8 cellular contexts compared by ENCODE assay signal in the genomic region with DNA sequence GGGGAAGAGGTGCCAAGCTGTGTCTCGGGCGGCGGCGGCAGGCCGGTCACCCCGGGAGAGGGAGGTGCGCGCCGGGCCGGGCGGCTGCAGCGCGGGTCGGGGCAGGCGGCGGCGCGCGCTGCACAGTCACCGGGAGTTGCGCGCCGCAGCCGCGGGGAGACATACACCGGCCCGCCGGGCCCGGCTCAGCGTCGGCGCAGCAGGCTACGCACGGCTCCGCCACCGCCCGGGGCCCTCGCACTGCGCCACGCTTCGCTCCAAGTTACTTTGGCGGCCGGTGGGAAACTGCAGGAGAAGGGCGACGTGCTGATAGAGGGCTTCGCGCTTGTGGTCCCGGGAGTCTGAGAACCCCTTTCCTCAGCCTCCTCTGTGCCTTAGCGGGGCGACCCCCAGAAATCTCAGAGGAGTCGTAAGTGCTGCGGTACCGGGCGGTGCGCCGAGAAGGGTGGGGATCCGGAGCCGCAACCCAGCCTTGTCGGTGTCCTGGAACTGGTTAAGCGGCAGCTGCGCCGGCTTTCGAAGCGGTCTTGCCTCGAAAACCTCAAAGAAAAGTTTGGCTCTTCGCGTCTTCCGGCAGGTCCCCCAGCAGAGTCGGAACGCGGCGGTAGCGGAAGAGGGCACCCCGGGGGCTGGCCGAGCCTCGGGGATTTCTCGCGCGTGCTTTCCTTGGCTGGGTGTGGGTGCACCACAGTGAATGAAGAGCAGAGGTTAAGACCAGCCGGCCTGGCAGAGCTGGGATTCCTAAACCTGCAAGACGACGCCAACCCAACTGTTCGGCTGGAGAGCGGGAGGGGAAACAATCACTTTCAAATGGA. TPM values are rescaled to one million over a fixed set of nuclear protein-coding genes. Genes with fewer than 3 reads are reported as not detected.
A peak's percentile ranks its signal among the peaks of the same experiment; 100 is the strongest.
DNase-seq lines count a peak whose midpoint lies in the region; ATAC-seq and TF ChIP-seq lines count a peak whose summit lies in the region.

A gene (minus strand): TSS at position 11 of the 815 bp plus-strand sequence.

- peaks cover 32% of the 10 kb centered on the region for H3K4me1 Mint-ChIP-seq in WTC11

- peak within 1 kb of the TSS; percentile 92 for H3K4me3 Mint-ChIP-seq in WTC11

- DNase-seq in DMS79 treated with DMSO at 0.1 percent for 48 hours (lab: John Stamatoyannopoulos, UW) = peak; percentile 29
- no peak for DNase-seq in DMS79 (lab: John Stamatoyannopoulos, UW)
- DNase-seq in NB4 (ENCODE audit: low read depth) = peak; percentile 16
- peak; percentile 57 for DNase-seq in WTC11 (ENCODE audit: low spot score)
- peak; percentile 24 to 38 for DNase-seq in erythroblast (lab: John Stamatoyannopoulos, UW)
- peak; percentile 76 for DNase-seq in upper lobe of right lung

- H3K27me3 ChIP-seq in mucosa of rectum (ENCODE audit: control insufficient read depth in 2 of 2, insufficient read depth in 2 of 2, low read length in 2 of 2) (peaks cover 2 to 3% of the 10 kb centered on the region in 2 donors), upper lobe of right lung (peaks cover 40% of the 10 kb centered on the region)

- peak within 1 kb of the TSS; percentile 84 for H3K27ac Mint-ChIP-seq in WTC11

- H3K36me3 ChIP-seq in mucosa of rectum (ENCODE audit: control insufficient read depth in 2 of 2, insufficient read depth in 2 of 2, low read length in 2 of 2) (no peaks in the 10 kb centered on the region), upper lobe of right lung (no peaks in the 10 kb centered on the region)

- H3K4me1 ChIP-seq in mucosa of rectum (ENCODE audit: control insufficient read depth in 2 of 2, insufficient read depth in 2 of 2, low read length in 2 of 2) = peaks cover 10 to 16% of the 10 kb centered on the region in 2 donors
- peaks cover 28% of the 10 kb centered on the region for H3K4me1 ChIP-seq in upper lobe of right lung

- TF ChIP-seq CTCF in NB4 (IDR thresholded peaks at IDR 0.05; ENCODE audit: low read depth, low read length) (no peak), WTC11 (IDR thresholded peaks at IDR 0.05) (no peak), upper lobe of right lung (IDR thresholded peaks at IDR 0.05) (no peak)

- H3K4me3 ChIP-seq in NB4 (ENCODE audit: low read depth, low read length) (no peak within 1 kb of the TSS), mucosa of rectum (ENCODE audit: low read length in 2 of 2) (peak within 1 kb of the TSS; percentile 83), upper lobe of right lung (peak within 1 kb of the TSS; percentile 63)

- intact Hi-C loops in upper lobe of right lung (cut with DNase I) = no loop called here

- peak; percentile 37 for ATAC-seq in GM21717 (IDR thresholded peaks at IDR 0.05; ENCODE audit: unreplicated experiment)
- peak; percentile 1 for ATAC-seq in WTC11
- peak; percentile 40 for ATAC-seq in upper lobe of right lung

- peaks cover 36% of the 10 kb centered on the region for H3K27me3 Mint-ChIP-seq in WTC11 (ENCODE audit: low read depth)

- H3K9me3 ChIP-seq in mucosa of rectum (ENCODE audit: control insufficient read depth in 2 of 2, low read length in 2 of 2) = no peaks in the 10 kb centered on the region
- no peaks in the 10 kb centered on the region for H3K9me3 ChIP-seq in upper lobe of right lung

- H3K27ac ChIP-seq in mucosa of rectum (ENCODE audit: low read depth in 2 of 2, low read length in 2 of 2) = peak within 1 kb of the TSS; percentile 72 to 76
- H3K27ac ChIP-seq in upper lobe of right lung = peak within 1 kb of the TSS; percentile 32

- TF ChIP-seq POLR2A in NB4 (IDR thresholded peaks at IDR 0.05; ENCODE audit: extremely low read depth, insufficient read length) (no peak), erythroblast (IDR thresholded peaks at IDR 0.05; ENCODE audit: low read length) (no peak)

- CTCF ChIA-PET in WTC11 (lab: Charles Lee) = no interaction called here

- POLR2A ChIA-PET in WTC11 (lab: Charles Lee) = no interaction called here

- peak within 1 kb of the TSS; percentile 56 to 79 for H3K9ac ChIP-seq in mucosa of rectum (ENCODE audit: low read depth in 1 of 2, low read length in 2 of 2)

- no peaks in the 10 kb centered on the region for H3K36me3 Mint-ChIP-seq in WTC11

- no peaks in the 10 kb centered on the region for H3K9me3 Mint-ChIP-seq in WTC11

TF ChIP-seq in WTC11, 78 proteins besides CTCF, POLR2A, EP300 and RAD21:
- TF ChIP-seq ESRRA (CRISPR knock-in tag; IDR thresholded peaks at IDR 0.05; ENCODE audit: borderline replicate concordance) (no peak), RORB (CRISPR knock-in tag; IDR thresholded peaks at IDR 0.05) (no peak), ATF1 (CRISPR knock-in tag; IDR thresholded peaks at IDR 0.05) (0 out of 2 replicates have a peak, but pooled peaks have one; percentile 9), NR1H2 (CRISPR knock-in tag; IDR thresholded peaks at IDR 0.05) (no peak), GRHL2 (CRISPR knock-in tag; IDR thresholded peaks at IDR 0.05; ENCODE audit: insufficient replicate concordance, severe bottlenecking) (no peak), ZNF138 (CRISPR knock-in tag; conservative IDR thresholded peaks at IDR 0.05) (0 out of 2 replicates have a peak, but pooled peaks have one; percentile 19)
- TF ChIP-seq, protein P1, sequence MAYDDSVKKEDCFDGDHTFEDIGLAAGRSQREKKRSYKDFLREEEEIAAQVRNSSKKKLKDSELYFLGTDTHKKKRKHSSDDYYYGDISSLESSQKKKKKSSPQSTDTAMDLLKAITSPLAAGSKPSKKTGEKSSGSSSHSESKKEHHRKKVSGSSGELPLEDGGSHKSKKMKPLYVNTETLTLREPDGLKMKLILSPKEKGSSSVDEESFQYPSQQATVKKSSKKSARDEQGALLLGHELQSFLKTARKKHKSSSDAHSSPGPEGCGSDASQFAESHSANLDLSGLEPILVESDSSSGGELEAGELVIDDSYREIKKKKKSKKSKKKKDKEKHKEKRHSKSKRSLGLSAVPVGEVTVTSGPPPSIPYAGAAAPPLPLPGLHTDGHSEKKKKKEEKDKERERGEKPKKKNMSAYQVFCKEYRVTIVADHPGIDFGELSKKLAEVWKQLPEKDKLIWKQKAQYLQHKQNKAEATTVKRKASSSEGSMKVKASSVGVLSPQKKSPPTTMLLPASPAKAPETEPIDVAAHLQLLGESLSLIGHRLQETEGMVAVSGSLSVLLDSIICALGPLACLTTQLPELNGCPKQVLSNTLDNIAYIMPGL (CRISPR knock-in tag; IDR thresholded peaks at IDR 0.05) = 0 out of 2 replicates have a peak, but pooled peaks have one; percentile 17
- TF ChIP-seq, protein P2, sequence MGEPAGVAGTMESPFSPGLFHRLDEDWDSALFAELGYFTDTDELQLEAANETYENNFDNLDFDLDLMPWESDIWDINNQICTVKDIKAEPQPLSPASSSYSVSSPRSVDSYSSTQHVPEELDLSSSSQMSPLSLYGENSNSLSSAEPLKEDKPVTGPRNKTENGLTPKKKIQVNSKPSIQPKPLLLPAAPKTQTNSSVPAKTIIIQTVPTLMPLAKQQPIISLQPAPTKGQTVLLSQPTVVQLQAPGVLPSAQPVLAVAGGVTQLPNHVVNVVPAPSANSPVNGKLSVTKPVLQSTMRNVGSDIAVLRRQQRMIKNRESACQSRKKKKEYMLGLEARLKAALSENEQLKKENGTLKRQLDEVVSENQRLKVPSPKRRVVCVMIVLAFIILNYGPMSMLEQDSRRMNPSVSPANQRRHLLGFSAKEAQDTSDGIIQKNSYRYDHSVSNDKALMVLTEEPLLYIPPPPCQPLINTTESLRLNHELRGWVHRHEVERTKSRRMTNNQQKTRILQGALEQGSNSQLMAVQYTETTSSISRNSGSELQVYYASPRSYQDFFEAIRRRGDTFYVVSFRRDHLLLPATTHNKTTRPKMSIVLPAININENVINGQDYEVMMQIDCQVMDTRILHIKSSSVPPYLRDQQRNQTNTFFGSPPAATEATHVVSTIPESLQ (CRISPR knock-in tag; IDR thresholded peaks at IDR 0.05) = no peak
- TF ChIP-seq, protein P3, sequence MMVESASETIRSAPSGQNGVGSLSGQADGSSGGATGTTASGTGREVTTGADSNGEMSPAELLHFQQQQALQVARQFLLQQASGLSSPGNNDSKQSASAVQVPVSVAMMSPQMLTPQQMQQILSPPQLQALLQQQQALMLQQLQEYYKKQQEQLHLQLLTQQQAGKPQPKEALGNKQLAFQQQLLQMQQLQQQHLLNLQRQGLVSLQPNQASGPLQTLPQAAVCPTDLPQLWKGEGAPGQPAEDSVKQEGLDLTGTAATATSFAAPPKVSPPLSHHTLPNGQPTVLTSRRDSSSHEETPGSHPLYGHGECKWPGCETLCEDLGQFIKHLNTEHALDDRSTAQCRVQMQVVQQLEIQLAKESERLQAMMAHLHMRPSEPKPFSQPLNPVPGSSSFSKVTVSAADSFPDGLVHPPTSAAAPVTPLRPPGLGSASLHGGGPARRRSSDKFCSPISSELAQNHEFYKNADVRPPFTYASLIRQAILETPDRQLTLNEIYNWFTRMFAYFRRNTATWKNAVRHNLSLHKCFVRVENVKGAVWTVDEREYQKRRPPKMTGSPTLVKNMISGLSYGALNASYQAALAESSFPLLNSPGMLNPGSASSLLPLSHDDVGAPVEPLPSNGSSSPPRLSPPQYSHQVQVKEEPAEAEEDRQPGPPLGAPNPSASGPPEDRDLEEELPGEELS (CRISPR knock-in tag; IDR thresholded peaks at IDR 0.05) = 0 out of 2 replicates have a peak, but pooled peaks have one; percentile 3

RNA-seq across cellular contexts. Expression of the gene that starts here (rescaled TPM):
- total RNA-seq in WTC11 (2021) (17.4 to 23.6 TPM (median 23.2 TPM) in 3 replicates), upper lobe of right lung (12.0 TPM)
